10 cellular contexts compared by ENCODE assay signal in genomic region chr11:11876458-11876857, GRCh38. TPM values are rescaled to one million over a fixed set of nuclear protein-coding genes. Genes with fewer than 3 reads are reported as not detected.
DNase-seq lines count a peak whose midpoint lies in the region; ATAC-seq, FAIRE-seq and TF ChIP-seq lines count a peak whose summit lies in the region.
"Had no signal": no experiment of that assay in that cellular context is flagged by ENCODE, and none has a peak within 500 bp of the region (broad histone marks: within the 10 kb centered on the region; RNA-seq: fewer than 3 reads in every experiment).

No MANE protein-coding gene starts in this region.

- H3K9me3 Mint-ChIP-seq in neural progenitor cell: peaks cover 22% of the 10 kb centered on the region

- no TSS peak for BruUV-seq in K562 (replicated peaks; lab: Mats Ljungman, UMichigan)

- H3K4me1 ChIP-seq in K562 (replicated peaks in 1 of 2; ENCODE audit: control insufficient read depth in 2 of 2, insufficient read depth in 2 of 2, low read length in 2 of 2): no peaks in the 10 kb centered on the region; a peak in 2 of 5 replicates
- H3K4me1 ChIP-seq in neural progenitor cell: peaks cover 6% of the 10 kb centered on the region

- no peak overlapping the region for H3K27ac Mint-ChIP-seq in neural progenitor cell
- H3K27ac Mint-ChIP-seq: activated CD8-positive, alpha-beta memory T cell treated with anti-CD3 and anti-CD28 coated beads, Interleukin-2, amount 10 ng/mL, durations not matched to agents 7 days and 5 days had no signal

- FAIRE-seq in K562 (lab: Jason Lieb, UNC): peak; percentile 82
- FAIRE-seq: colon had no signal

- no peaks in the 10 kb centered on the region for H3K9me1 ChIP-seq in K562 (ENCODE audit: control insufficient read depth, insufficient read depth, low read length)

- peak; percentile 80 for ATAC-seq in K562
- ATAC-seq in GM21576 (IDR thresholded peaks at IDR 0.05; ENCODE audit: unreplicated experiment): no peak
- ATAC-seq: activated CD8-positive, alpha-beta memory T cell treated with anti-CD3 and anti-CD28 coated beads, Interleukin-2, amount 10 ng/mL, durations not matched to agents 7 days and 5 days; stimulated activated naive CD8-positive, alpha-beta T cell treated with anti-CD3 and anti-CD28 coated beads, Interleukin-15, Interleukin-2, amounts not matched to agents 100 U/mL and 50 U/mL, for 24 hours had no signal

- H3K4me3 ChIP-seq in K562 (no peak overlapping the region), neural progenitor cell (no peak overlapping the region)

- TF ChIP-seq CTCF in GM10248 (IDR thresholded peaks at IDR 0.05; ENCODE audit: control extremely low read depth, extremely low read depth, low read depth, missing control alignments): peak; percentile 10
- TF ChIP-seq CTCF in K562 (IDR thresholded peaks at IDR 0.05 in 2 of 3, conservative IDR thresholded peaks at IDR 0.05 in 1 of 3; ENCODE audit: insufficient read depth in 2 of 3, low read depth in 1 of 3, low read length in 3 of 3): peak; percentile 58 to 61 (median 58)
- TF ChIP-seq CTCF in neural progenitor cell (IDR thresholded peaks at IDR 0.05): peak; percentile 46

- no peaks in the 10 kb centered on the region for H3F3A ChIP-seq in neural progenitor cell (ENCODE audit: low read depth)

- H2AFZ ChIP-seq in K562 (ENCODE audit: low read depth, low read length) (no peak overlapping the region), neural progenitor cell (replicated peaks) (no peak overlapping the region)

- peaks cover 88% of the 10 kb centered on the region for H3K79me2 ChIP-seq in K562 (ENCODE audit: control insufficient read depth, insufficient read depth, low read length)
- H3K79me2 ChIP-seq in neural progenitor cell (ENCODE audit: low read depth): peaks cover 98% of the 10 kb centered on the region

- in situ Hi-C loops in K562 (cut with MboI): no loop called here

- H3K9ac ChIP-seq in K562 (ENCODE audit: insufficient read depth in 1 of 2, low read depth in 2 of 2, low read length in 2 of 2) (no peak overlapping the region), neural progenitor cell (no peak overlapping the region)

- H3K4me1 Mint-ChIP-seq in neural progenitor cell: peaks cover 7% of the 10 kb centered on the region

- H3K36me3 ChIP-seq in K562 (ENCODE audit: control insufficient read depth, insufficient read depth, low read length) (peaks cover 8% of the 10 kb centered on the region; the same call in 1 of the 3 replicates), neural progenitor cell (no peaks in the 10 kb centered on the region)

- intact Hi-C loops in K562 (cut with micrococcal nuclease): loop anchor here (2.0 kb wide), 2 partner anchors 28 to 78 kb away; no protein-coding TSS in a partner anchor

- H3K27ac ChIP-seq in K562 (ENCODE audit: extremely low read depth, low read depth, low read length): no peak overlapping the region
- H3K27ac ChIP-seq in neural progenitor cell: no peak overlapping the region

- H3K4me2 ChIP-seq in K562 (ENCODE audit: insufficient read depth, low read length) (no peak overlapping the region), neural progenitor cell (no peak overlapping the region)

- no peaks in the 10 kb centered on the region for H3K27me3 Mint-ChIP-seq in neural progenitor cell (ENCODE audit: insufficient read depth, low read depth)
- H3K27me3 Mint-ChIP-seq: activated CD8-positive, alpha-beta memory T cell treated with anti-CD3 and anti-CD28 coated beads, Interleukin-2, amount 10 ng/mL, durations not matched to agents 7 days and 5 days had no signal

- POLR2A ChIA-PET in GM10248 (lab: Yijun Ruan, JAX) (no interaction called here), K562 (lab: Yijun Ruan, JAX) (interaction anchor here (1.1 to 1.7 kb wide), 4 partner anchors 9 to 35 kb away, joined by 3 to 6 read pairs (median 4); partner anchors contain the start of gene USP47)

- peaks cover 35% of the 10 kb centered on the region for H3K36me3 Mint-ChIP-seq in neural progenitor cell

- TF ChIP-seq POLR2A in K562 (conservative IDR thresholded peaks at IDR 0.05): no peak

- WGBS in K562 (ENCODE audit: insufficient coverage, low coverage, missing lambda C conversion rate): 38% methylated on average over 2 of the region's 2 CpGs

- H3K9me3 ChIP-seq in K562 (replicated peaks; ENCODE audit: control insufficient read depth, insufficient read depth, low read depth, low read length) (no peaks in the 10 kb centered on the region), neural progenitor cell (ENCODE audit: low read depth) (no peaks in the 10 kb centered on the region)

- DNase-seq in GM10248 (ENCODE audit: extremely low spot score) (no peak), LHCN-M2 (ENCODE audit: low read depth) (peak; percentile 14), K562 (ENCODE audit: extremely low read depth in 1 of 4, low spot score in 3 of 4) (peak in 3 of 4 experiments; percentile 16 to 59 (median 21)), neural progenitor cell (ENCODE audit: low spot score) (peak; percentile 26), epidermal melanocyte (ENCODE audit: insufficient read length, low spot score) (no peak), mucosa of gallbladder (ENCODE audit: low spot score) (no peak)
- DNase-seq: activated CD8-positive, alpha-beta memory T cell treated with anti-CD3 and anti-CD28 coated beads, Interleukin-2, amount 10 ng/mL, durations not matched to agents 7 days and 5 days; stimulated activated naive CD8-positive, alpha-beta T cell treated with anti-CD3 and anti-CD28 coated beads, Interleukin-15, Interleukin-2, amounts not matched to agents 100 U/mL and 50 U/mL, for 24 hours had no signal

- no peaks in the 10 kb centered on the region for H3K27me3 ChIP-seq in K562 (ENCODE audit: control insufficient read depth in 2 of 2, insufficient read depth in 2 of 2, low read length in 2 of 2)
- H3K27me3 ChIP-seq in neural progenitor cell: no peaks in the 10 kb centered on the region

- no peak for TF ChIP-seq EP300 in K562 (IDR thresholded peaks at IDR 0.05; ENCODE audit: low read length)

- peak; percentile 24 to 56; a peak in 3 of 4 replicates for TF ChIP-seq RAD21 in K562 (CRISPR knock-in tag; conservative IDR thresholded peaks at IDR 0.05 in 1 of 2, IDR thresholded peaks at IDR 0.05 in 1 of 2)

- H4K20me1 ChIP-seq in K562 (replicated peaks; ENCODE audit: control insufficient read depth, insufficient read depth, low read length) (peaks cover 15% of the 10 kb centered on the region), neural progenitor cell (ENCODE audit: low read depth) (peaks cover 25% of the 10 kb centered on the region)

- H3K4me3 Mint-ChIP-seq in neural progenitor cell: no peak overlapping the region
- H3K4me3 Mint-ChIP-seq: activated CD8-positive, alpha-beta memory T cell treated with anti-CD3 and anti-CD28 coated beads, Interleukin-2, amount 10 ng/mL, durations not matched to agents 7 days and 5 days had no signal

- CTCF ChIA-PET in GM10248 (lab: Yijun Ruan, JAX) (interaction anchor here (1.0 to 1.9 kb wide), 8 partner anchors 9 to 77 kb away, joined by 3 to 5 read pairs (median 4); no protein-coding TSS in a partner anchor), K562 (lab: Yijun Ruan, JAX; ENCODE audit: low intra/inter-chr PET ratio) (interaction anchor here (1.9 kb wide), 1 partner anchor 78 kb away, joined by 8 read pairs; no protein-coding TSS in a partner anchor)

TF ChIP-seq in K562, 482 proteins besides CTCF, POLR2A, EP300 and RAD21 (continues in another document):
- TF ChIP-seq ELF1 (tag; IDR thresholded peaks at IDR 0.05) (no peak), ELF4 (CRISPR knock-in tag; IDR thresholded peaks at IDR 0.05) (no peak), MBD2 (IDR thresholded peaks at IDR 0.05; ENCODE audit: borderline replicate concordance, low read depth) (no peak), SPI1 (IDR thresholded peaks at IDR 0.05; ENCODE audit: borderline replicate concordance, low read depth, low read length) (0 out of 2 replicates have a peak, but pooled peaks have one; percentile 21), HOMEZ (CRISPR knock-in tag; IDR thresholded peaks at IDR 0.05) (no peak), SNAPC5 (CRISPR knock-in tag; IDR thresholded peaks at IDR 0.05) (no peak), CAMTA2 (CRISPR knock-in tag; conservative IDR thresholded peaks at IDR 0.05) (no peak), ZNF282 (CRISPR knock-in tag; IDR thresholded peaks at IDR 0.05) (no peak), U2AF1 (optimal IDR thresholded peaks at IDR 0.05; ENCODE audit: low read depth, low read length) (no peak)

RNA-seq across cellular contexts. Expression of gene USP47, which starts 34.7 kb away (rescaled TPM):
- total RNA-seq in LHCN-M2 (2014; rRNA removed) (34.9 and 47.8 TPM in 2 replicates), K562 (2014; rRNA removed) (51.7 and 53.2 TPM in 2 replicates), K562 (2014; rRNA removed; fragmentation: Illumina TruSeq; extraction: Trizol) (61.1 and 76.1 TPM in 2 replicates), K562 (2015; rRNA removed; fragmentation: Illumina TruSeq; extraction: Trizol) (61.8 and 63.6 TPM in 2 replicates), K562 (2021) (34.1 and 36.1 TPM in 2 replicates), neural progenitor cell (ENCODE audit: low replicate concordance) (55.1 and 71.7 TPM in 2 replicates), mucosa of gallbladder (48.5 TPM)
- polyA plus RNA-seq in LHCN-M2 (2012): 13.4 TPM
- 44.2 and 108 TPM in 2 replicates for total RNA-seq in K562 (2011; cell fraction: chromatin; rRNA removed; ENCODE audit: low replicate concordance)
- 19.7 and 22.7 TPM in 2 replicates for total RNA-seq in K562 (2011; cell fraction: nucleolus; rRNA removed)
- 41.9 and 49.6 TPM in 2 replicates for total RNA-seq in K562 (2011; cell fraction: nucleoplasm; rRNA removed)
- polyA plus RNA-seq in K562 (2011; rRNA removed) (27.1 and 31.4 TPM in 2 replicates), K562 (2014; fragmentation: Illumina TruSeq; extraction: Trizol) (32.2 and 34.7 TPM in 2 replicates), K562 (2014; fragmentation: Nextera tagmentation; extraction: Ambion mirVana) (10 to 100 TPM; 13.1 to 16.4 TPM), K562 (2014; rRNA removed) (26.0 and 32.7 TPM in 2 replicates)
- polyA plus RNA-seq in K562 (2011; cell fraction: cytosol; rRNA removed): 6.1 and 10.7 TPM in 2 replicates
- polyA plus RNA-seq in K562 (2011; cell fraction: nucleus; rRNA removed): 23.1 and 30.6 TPM in 2 replicates
- polyA plus RNA-seq in K562 (2012): 23.8 and 30.3 TPM in 2 replicates
- polyA minus RNA-seq in K562 (2011; rRNA and poly(A)+ RNA removed): 84.5 and 90.5 TPM in 2 replicates
- polyA minus RNA-seq in K562 (2011; cell fraction: cytosol; rRNA and poly(A)+ RNA removed): 21.7 and 22.3 TPM in 2 replicates
- polyA minus RNA-seq in K562 (2011; cell fraction: nucleus; rRNA and poly(A)+ RNA removed): 59.5 and 83.2 TPM in 2 replicates

Comparison
In these comparisons a context has a peak if more than half of its experiments do, and no peak if none do; other contexts are left out.
1. DNase-seq: peak in LHCN-M2 (single experiment), K562 (3 of 4) and neural progenitor cell (single experiment); none in GM10248 (single experiment), epidermal melanocyte (single experiment) and mucosa of gallbladder (single experiment).
2. Peak in every context shown above with its lines, with median percentiles within 50 percentile points of each other: CTCF ChIP-seq.